21 cellular contexts compared by ENCODE assay signal in genomic region chr6:142011156-142011555, GRCh38.
A peak's percentile ranks its signal among the peaks of the same experiment; 100 is the strongest.
DNase-seq lines count a peak whose midpoint lies in the region; ATAC-seq and TF ChIP-seq lines count a peak whose summit lies in the region.
"Had no signal": no experiment of that assay in that cellular context is flagged by ENCODE, and none has a peak within 500 bp of the region (broad histone marks: within the 10 kb centered on the region; RNA-seq: fewer than 3 reads in every experiment).

No MANE protein-coding gene starts in this region.

- intact Hi-C loops in lower leg skin (cut with DNase I; ENCODE audit: low total_unique reads), result no loop called here

- TF ChIP-seq CTCF in RWPE2 (IDR thresholded peaks at IDR 0.05; ENCODE audit: poor library complexity, severe bottlenecking), result no peak
- no peak for TF ChIP-seq CTCF in osteoblast (IDR thresholded peaks at IDR 0.05; ENCODE audit: extremely low read depth, low read depth, low read length)
- TF ChIP-seq CTCF in lower leg skin (IDR thresholded peaks at IDR 0.05), result no peak

- H4K20me1 ChIP-seq in osteoblast (ENCODE audit: insufficient read depth, low read length), result no peaks in the 10 kb centered on the region

- peak; percentile 55 for DNase-seq in EL
- no peak for DNase-seq in RWPE2 (ENCODE audit: low spot score)
- no peak for DNase-seq in epithelial cell of prostate (ENCODE audit: low read depth, low spot score)
- no peak for DNase-seq in osteoblast (ENCODE audit: insufficient read length, low spot score, missing footprints)
- no peak for DNase-seq in DMS 273 (lab: John Stamatoyannopoulos, UW; ENCODE audit: unreplicated experiment)
- no peak for DNase-seq in lower leg skin (ENCODE audit: low spot score in 2 of 2)
- DNase-seq: activated CD4-positive, alpha-beta T cell treated with anti-CD3 and anti-CD28 coated beads for 36 hours; activated naive CD4-positive, alpha-beta T cell treated with anti-CD3 and anti-CD28 coated beads, Interleukin-2, amount 10 ng/mL, durations not matched to agents 7 days and 5 days; activated T-cell treated with anti-CD3 and anti-CD28 coated beads, Interleukin-2, amount 50 U/mL, for 4 hours; DMS 273 treated with DMSO at 0.1 percent for 48 hours; effector CD4-positive, alpha-beta T cell; heart right ventricle; left lung; NCI-H187; nephron progenitor cell; posterior cingulate gyrus; Right ventricle myocardium superior had no signal

- H3K4me3 ChIP-seq in RWPE2 (ENCODE audit: severe bottlenecking), result no peak overlapping the region
- no peak overlapping the region for H3K4me3 ChIP-seq in osteoblast (ENCODE audit: insufficient read depth, low read length)
- no peak overlapping the region for H3K4me3 ChIP-seq in lower leg skin (ENCODE audit: low read depth, poor library complexity, severe bottlenecking)
- H3K4me3 ChIP-seq: ascending aorta, heart right ventricle, left lung had no signal

- peaks cover 8% of the 10 kb centered on the region for H3K9me3 ChIP-seq in RWPE2 (ENCODE audit: severe bottlenecking)
- H3K9me3 ChIP-seq in osteoblast (ENCODE audit: low read depth, low read length), result no peaks in the 10 kb centered on the region
- H3K9me3 ChIP-seq: ascending aorta, left lung had no signal

- H3K79me2 ChIP-seq in osteoblast (ENCODE audit: insufficient read depth, low read length), result no peaks in the 10 kb centered on the region

- H3K4me1 ChIP-seq in RWPE2 (ENCODE audit: insufficient read depth, poor library complexity, severe bottlenecking) (peaks cover 48% of the 10 kb centered on the region), osteoblast (ENCODE audit: insufficient read depth, low read length) (peaks cover 60% of the 10 kb centered on the region)
- H3K4me1 ChIP-seq: left lung had no signal

- H3K27me3 ChIP-seq in RWPE2 (ENCODE audit: insufficient read depth, poor library complexity, severe bottlenecking) (no peaks in the 10 kb centered on the region), osteoblast (ENCODE audit: insufficient read depth, low read length) (no peaks in the 10 kb centered on the region)
- H3K27me3 ChIP-seq: ascending aorta, heart right ventricle, left lung had no signal

- no peak for ATAC-seq in RWPE2 (ENCODE audit: low read depth)
- no peak for ATAC-seq in GM21360 (IDR thresholded peaks at IDR 0.05; ENCODE audit: unreplicated experiment)
- ATAC-seq in HG03439 (IDR thresholded peaks at IDR 0.05; ENCODE audit: unreplicated experiment), result no peak
- ATAC-seq: activated CD4-positive, alpha-beta T cell treated with anti-CD3 and anti-CD28 coated beads for 36 hours; activated T-cell treated with anti-CD3 and anti-CD28 coated beads, Interleukin-2, amount 50 U/mL, for 4 hours; heart right ventricle; left lung had no signal

- H3K27ac ChIP-seq in RWPE2 (ENCODE audit: poor library complexity, severe bottlenecking) (peak overlapping the region; percentile 99), epithelial cell of prostate (peak overlapping the region; percentile 28), osteoblast (ENCODE audit: low read depth, low read length) (peak overlapping the region; percentile 62)
- H3K27ac ChIP-seq: ascending aorta, heart right ventricle, KMS-11, left lung had no signal

- no peak for TF ChIP-seq POLR2A in lower leg skin (IDR thresholded peaks at IDR 0.05)

- no peak overlapping the region for H2AFZ ChIP-seq in osteoblast (ENCODE audit: low read length)

- no peaks in the 10 kb centered on the region for H3K36me3 ChIP-seq in RWPE2 (ENCODE audit: low read depth)
- no peaks in the 10 kb centered on the region for H3K36me3 ChIP-seq in osteoblast (ENCODE audit: insufficient read depth, low read length)
- H3K36me3 ChIP-seq: ascending aorta, heart right ventricle, left lung had no signal

- peak overlapping the region; percentile 47 for H3K4me2 ChIP-seq in osteoblast (ENCODE audit: insufficient read depth, low read length)
- H3K4me2 ChIP-seq: KMS-11 had no signal

Comparison
In these comparisons a context has a peak if more than half of its experiments do, and no peak if none do; other contexts are left out.
1. H3K27ac ChIP-seq: peak in every context shown above with its lines; median percentile 99 in RWPE2; 62 in osteoblast; 28 in epithelial cell of prostate.